In genomic region chr1:26856181-26856580, GRCh38 we compare ENCODE assay signal across 1 cellular context.
TF ChIP-seq lines count a peak whose summit lies in the region.

No MANE protein-coding gene starts in this region.

TF ChIP-seq in K562, 482 proteins besides CTCF, POLR2A, EP300 and RAD21:
- TF ChIP-seq POLR2AphosphoS5 (IDR thresholded peaks at IDR 0.05; ENCODE audit: control insufficient read depth, insufficient read depth, low read depth, low read length) (0 out of 2 replicates have a peak, but pooled peaks have one; percentile 31), DACH1 (IDR thresholded peaks at IDR 0.05; ENCODE audit: partially characterized antibody) (no peak), HDGF (IDR thresholded peaks at IDR 0.05) (no peak), CSDE1 (IDR thresholded peaks at IDR 0.05) (no peak), SUPT5H (IDR thresholded peaks at IDR 0.05) (peak; percentile 24; the same call in 1 of the 2 replicates)
- TF ChIP-seq, protein P1, sequence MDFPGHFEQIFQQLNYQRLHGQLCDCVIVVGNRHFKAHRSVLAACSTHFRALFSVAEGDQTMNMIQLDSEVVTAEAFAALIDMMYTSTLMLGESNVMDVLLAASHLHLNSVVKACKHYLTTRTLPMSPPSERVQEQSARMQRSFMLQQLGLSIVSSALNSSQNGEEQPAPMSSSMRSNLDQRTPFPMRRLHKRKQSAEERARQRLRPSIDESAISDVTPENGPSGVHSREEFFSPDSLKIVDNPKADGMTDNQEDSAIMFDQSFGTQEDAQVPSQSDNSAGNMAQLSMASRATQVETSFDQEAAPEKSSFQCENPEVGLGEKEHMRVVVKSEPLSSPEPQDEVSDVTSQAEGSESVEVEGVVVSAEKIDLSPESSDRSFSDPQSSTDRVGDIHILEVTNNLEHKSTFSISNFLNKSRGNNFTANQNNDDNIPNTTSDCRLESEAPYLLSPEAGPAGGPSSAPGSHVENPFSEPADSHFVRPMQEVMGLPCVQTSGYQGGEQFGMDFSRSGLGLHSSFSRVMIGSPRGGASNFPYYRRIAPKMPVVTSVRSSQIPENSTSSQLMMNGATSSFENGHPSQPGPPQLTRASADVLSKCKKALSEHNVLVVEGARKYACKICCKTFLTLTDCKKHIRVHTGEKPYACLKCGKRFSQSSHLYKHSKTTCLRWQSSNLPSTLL (IDR thresholded peaks at IDR 0.05): no peak
